In genomic region chr18:76968073-76968472, GRCh38 we compare ENCODE assay signal across 1 cellular context.
TF ChIP-seq lines count a peak whose summit lies in the region.

No MANE protein-coding gene starts in this region.

TF ChIP-seq in H1, 55 proteins besides CTCF, POLR2A, EP300 and RAD21:
- no peak; the same call in 1 of the 2 replicates for TF ChIP-seq POU5F1 (IDR thresholded peaks at IDR 0.05; ENCODE audit: low read depth, low read length)
- TF ChIP-seq MAX (IDR thresholded peaks at IDR 0.05): peak; percentile 21; the same call in 1 of the 2 replicates
- TF ChIP-seq TEAD4 (IDR thresholded peaks at IDR 0.05; ENCODE audit: low read depth, low read length): no peak
- peak; percentile 16; the same call in 1 of the 2 replicates for TF ChIP-seq TBP (IDR thresholded peaks at IDR 0.05; ENCODE audit: low read depth, low read length)
- no peak for TF ChIP-seq HDAC6 (IDR thresholded peaks at IDR 0.05; ENCODE audit: low read depth, low read length)
- TF ChIP-seq BACH1 (IDR thresholded peaks at IDR 0.05; ENCODE audit: low read length): peak; percentile 15; the same call in 1 of the 2 replicates
- TF ChIP-seq TAF1 (IDR thresholded peaks at IDR 0.05; ENCODE audit: low read depth, low read length): 0 out of 2 replicates have a peak, but pooled peaks have one; percentile 27
TF ChIP-seq in H1: peak in this region for 4.
